In the genomic region with DNA sequence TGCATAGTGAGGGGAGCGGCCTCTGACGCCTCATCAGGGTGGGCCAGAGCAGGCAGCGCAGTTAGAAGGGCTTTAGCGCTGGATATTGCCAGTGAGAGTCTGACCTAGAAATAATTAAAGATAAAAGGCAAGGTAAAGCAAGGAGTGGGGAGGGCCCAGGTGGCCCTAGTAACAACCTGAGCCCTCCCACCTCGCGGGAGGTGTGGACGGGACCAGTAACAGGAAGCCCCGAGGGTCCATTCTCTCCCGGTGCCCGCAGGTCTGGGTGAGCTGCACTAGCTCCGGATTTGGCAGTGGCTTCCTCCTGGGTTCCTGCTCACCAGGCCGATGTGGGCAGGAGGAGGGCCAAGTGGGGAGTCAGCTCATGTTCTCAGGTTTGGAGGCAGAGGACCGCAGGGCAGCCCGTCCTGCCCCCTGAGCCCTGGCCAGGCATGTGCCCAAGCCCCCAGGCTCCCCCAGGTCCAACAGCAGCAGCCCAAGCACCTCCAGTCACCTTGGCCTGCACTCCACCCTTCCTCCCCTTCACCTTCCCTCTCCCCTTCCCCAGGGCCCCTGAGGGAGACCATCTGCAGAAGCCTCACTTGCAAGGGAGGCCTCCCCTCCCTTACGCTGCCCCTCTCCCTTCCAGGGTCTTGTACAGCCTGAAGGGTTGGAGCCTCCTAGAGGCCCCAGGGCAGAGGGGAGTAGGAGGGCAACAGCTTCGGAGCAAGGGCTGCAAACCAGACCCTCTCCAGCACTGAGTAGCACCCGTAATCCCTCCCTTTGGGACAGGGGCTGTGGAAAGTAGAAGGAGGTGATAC, we compare ENCODE assay signal across 17 cellular contexts.
DNase-seq lines count a peak whose midpoint lies in the region; ATAC-seq and TF ChIP-seq lines count a peak whose summit lies in the region.
"Had no signal": no experiment of that assay in that cellular context is flagged by ENCODE, and none has a peak within 500 bp of the region (broad histone marks: within the 10 kb centered on the region; RNA-seq: fewer than 3 reads in every experiment).

No MANE protein-coding gene starts in this region.

- H3K4me3 ChIP-seq in BLaER1 treated with 17β-estradiol and CSF1 and Interleukin-3, amounts not matched to agents 10 nM and 100 nM, result no peak overlapping the region
- H3K4me3 ChIP-seq in spleen, result no peak overlapping the region
- no peak overlapping the region for H3K4me3 ChIP-seq in MG63
- H3K4me3 ChIP-seq: A549, PC-9 had no signal

- peaks cover 3 to 35% (median 26%) of the 10 kb centered on the region in 10 experiments for H3K4me1 ChIP-seq in BLaER1 treated with 17β-estradiol and CSF1 and Interleukin-3, amounts not matched to agents 10 nM and 100 nM
- H3K4me1 ChIP-seq in spleen, result no peaks in the 10 kb centered on the region
- H3K4me1 ChIP-seq: A549 had no signal

- peak overlapping the region in 9 of 11 experiments; percentile 29 to 71 (median 48); a peak in 12 of 22 replicates for H3K4me2 ChIP-seq in BLaER1 treated with 17β-estradiol and CSF1 and Interleukin-3, amounts not matched to agents 10 nM and 100 nM
- H3K4me2 ChIP-seq: A549, KMS-11, PC-9 had no signal

- no peak for TF ChIP-seq CTCF in spleen (IDR thresholded peaks at IDR 0.05 in 8 of 11, conservative IDR thresholded peaks at IDR 0.05 in 3 of 11)

- H3K27me3 ChIP-seq in BLaER1 treated with 17β-estradiol and CSF1 and Interleukin-3, amounts not matched to agents 10 nM and 100 nM, result peaks cover 0 to 5% (median 0%) of the 10 kb centered on the region in 11 experiments; a peak in 3 of 22 replicates
- H3K27me3 ChIP-seq in spleen (replicated peaks in 1 of 7) (peaks cover 0 to 18% (median 0%) of the 10 kb centered on the region in 7 donors), MG63 (no peaks in the 10 kb centered on the region)

- H3K9ac ChIP-seq in BLaER1 treated with 17β-estradiol and CSF1 and Interleukin-3, amounts not matched to agents 10 nM and 100 nM, result no peak overlapping the region
- H3K9ac ChIP-seq: KMS-11 had no signal

- H3K4me1 Mint-ChIP-seq in activated CD4-positive, alpha-beta T cell treated with anti-CD3 and anti-CD28 coated beads, Interleukin-2, amount 10 ng/mL, durations not matched to agents 7 days and 5 days, result no peaks in the 10 kb centered on the region

- no peaks in the 10 kb centered on the region for H3K36me3 Mint-ChIP-seq in activated CD4-positive, alpha-beta T cell treated with anti-CD3 and anti-CD28 coated beads, Interleukin-2, amount 10 ng/mL, durations not matched to agents 7 days and 5 days (ENCODE audit: low read depth)

- no peak for TF ChIP-seq POLR2A in spleen (IDR thresholded peaks at IDR 0.05)

- 53 to 59% (median 55%) methylated on average over 16 to 17 of the region's 17 CpGs for WGBS in spleen, 5 donors

- H4K20me1 ChIP-seq in BLaER1 treated with 17β-estradiol and CSF1 and Interleukin-3, amounts not matched to agents 10 nM and 100 nM, result peaks cover 0 to 12% (median 0%) of the 10 kb centered on the region in 11 experiments; a peak in 1 of 22 replicates

- H3K9me3 ChIP-seq in BLaER1 treated with 17β-estradiol and CSF1 and Interleukin-3, amounts not matched to agents 10 nM and 100 nM (replicated peaks in 1 of 11), result no peaks in the 10 kb centered on the region
- no peaks in the 10 kb centered on the region for H3K9me3 ChIP-seq in spleen
- no peaks in the 10 kb centered on the region for H3K9me3 ChIP-seq in MG63
- H3K9me3 ChIP-seq: A549 had no signal

- H3K9me3 Mint-ChIP-seq in activated CD4-positive, alpha-beta T cell treated with anti-CD3 and anti-CD28 coated beads, Interleukin-2, amount 10 ng/mL, durations not matched to agents 7 days and 5 days, result no peaks in the 10 kb centered on the region

- POLR2A ChIA-PET in activated CD4-positive, alpha-beta T cell treated with anti-CD3 and anti-CD28 coated beads, Interleukin-2, amount 10 ng/mL, durations not matched to agents 7 days and 5 days (lab: Charles Lee), result no interaction called here

- no peak overlapping the region for H3K27ac ChIP-seq in BLaER1 treated with 17β-estradiol and CSF1 and Interleukin-3, amounts not matched to agents 10 nM and 100 nM
- H3K27ac ChIP-seq in caudate nucleus (ENCODE audit: low read depth, low read length), result peak overlapping the region; percentile 92
- H3K27ac ChIP-seq in spleen, result no peak overlapping the region
- H3K27ac ChIP-seq: A549, C4-2B, KMS-11, PC-9 had no signal

- intact Hi-C loops in spleen (cut with DNase I; ENCODE audit: low total_unique reads), result no loop called here

- H3K36me3 ChIP-seq in BLaER1 treated with 17β-estradiol and CSF1 and Interleukin-3, amounts not matched to agents 10 nM and 100 nM, result no peaks in the 10 kb centered on the region
- H3K36me3 ChIP-seq in spleen (peaks cover 0 to 24% (median 0%) of the 10 kb centered on the region in 6 donors), MG63 (no peaks in the 10 kb centered on the region)

- H3K27ac Mint-ChIP-seq in activated CD4-positive, alpha-beta T cell treated with anti-CD3 and anti-CD28 coated beads, Interleukin-2, amount 10 ng/mL, durations not matched to agents 7 days and 5 days, result no peak overlapping the region

- peaks cover 29% of the 10 kb centered on the region for H3K27me3 Mint-ChIP-seq in activated CD4-positive, alpha-beta T cell treated with anti-CD3 and anti-CD28 coated beads, Interleukin-2, amount 10 ng/mL, durations not matched to agents 7 days and 5 days

- H3K4me3 Mint-ChIP-seq in activated CD4-positive, alpha-beta T cell treated with anti-CD3 and anti-CD28 coated beads, Interleukin-2, amount 10 ng/mL, durations not matched to agents 7 days and 5 days, result no peak overlapping the region

- CTCF ChIA-PET in activated CD4-positive, alpha-beta T cell treated with anti-CD3 and anti-CD28 coated beads, Interleukin-2, amount 10 ng/mL, durations not matched to agents 7 days and 5 days (lab: Charles Lee), result no interaction called here

- DNase-seq in caudate nucleus (lab: John Stamatoyannopoulos, UW), result no peak
- peak; percentile 86 for DNase-seq in mesenteric fat pad (ENCODE audit: low spot score)
- peak; percentile 56 for DNase-seq in spleen
- no peak for DNase-seq in globus pallidus (ENCODE audit: low spot score)
- DNase-seq in activated CD4-positive, alpha-beta T cell treated with anti-CD3 and anti-CD28 coated beads, Interleukin-2, amount 10 ng/mL, durations not matched to agents 7 days and 5 days, result no peak
- DNase-seq in MG63, result no peak
- DNase-seq: GDM1, H7, NCI-H1092 treated with DMSO at 0.1 percent for 48 hours, NCI-H1694, NCI-H2171, PC-9 had no signal

- ATAC-seq in GM21447 (IDR thresholded peaks at IDR 0.05; ENCODE audit: unreplicated experiment), result no peak
- ATAC-seq: A549 had no signal

Comparison
In these comparisons a context has a peak if more than half of its experiments do, and no peak if none do; other contexts are left out.
1. DNase-seq: peak in mesenteric fat pad (single experiment) and spleen (single experiment); none in caudate nucleus (0 of 61), globus pallidus (single experiment), activated CD4-positive, alpha-beta T cell treated with anti-CD3 and anti-CD28 coated beads, Interleukin-2, amount 10 ng/mL, durations not matched to agents 7 days and 5 days (single experiment) and MG63 (single experiment).